ENCODE assay signal across 19 cellular contexts in the genomic region with DNA sequence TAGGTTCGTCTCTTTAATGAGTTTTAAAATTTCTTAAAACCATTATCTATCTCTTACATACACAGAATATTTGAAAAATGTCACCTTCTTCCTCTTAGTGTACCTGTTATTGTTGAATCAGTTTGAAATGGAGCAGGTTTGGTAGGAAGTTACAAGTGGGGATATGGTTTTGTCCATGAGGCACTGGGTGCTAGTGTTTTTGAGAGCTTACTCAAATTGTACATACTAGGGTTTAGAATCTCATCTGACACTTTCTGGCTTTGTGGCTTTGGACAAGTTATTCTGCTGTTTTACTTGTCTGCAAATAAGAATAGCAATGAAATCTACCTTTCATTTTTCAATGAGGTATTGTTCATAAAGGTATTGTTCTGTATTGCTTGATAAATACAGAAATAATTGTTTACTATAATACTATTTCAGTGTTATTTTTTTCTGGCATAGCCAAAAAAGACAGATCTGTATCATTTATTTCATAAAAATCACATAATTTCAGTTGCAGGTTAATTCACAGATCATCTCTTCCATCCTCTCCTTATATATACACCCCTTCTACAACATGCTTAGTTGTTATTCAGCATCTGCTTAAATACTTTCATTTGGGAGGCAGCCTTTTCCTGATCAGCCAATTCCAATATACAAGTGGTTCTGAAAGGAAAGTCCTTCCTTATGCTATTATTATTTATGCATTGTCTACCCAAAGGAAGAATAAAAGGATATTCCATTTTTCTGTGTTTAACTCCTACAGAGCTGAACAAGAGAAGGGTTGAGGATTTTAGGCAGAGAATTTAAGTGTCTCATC. TPM values are rescaled to one million over a fixed set of nuclear protein-coding genes. Genes with fewer than 3 reads are reported as not detected.
"Had no signal": no experiment of that assay in that cellular context is flagged by ENCODE, and none has a peak within 500 bp of the region (broad histone marks: within the 10 kb centered on the region; RNA-seq: fewer than 3 reads in every experiment).

No MANE protein-coding gene starts in this region.

- H3K27ac Mint-ChIP-seq: activated T-helper 17 cell treated with anti-CD3 and anti-CD28 coated beads, Interleukin-2, amount 50 U/mL, for 72 hours; T-helper 17 cell had no signal

- H3K36me3 ChIP-seq: left lung, sigmoid colon, stomach, upper lobe of left lung had no signal

- H3K4me3 ChIP-seq: left lung, mucosa of descending colon, sigmoid colon, SK-N-MC, spleen, stomach, testis, upper lobe of left lung had no signal

- ATAC-seq: activated T-helper 17 cell treated with anti-CD3 and anti-CD28 coated beads, Interleukin-2, amount 50 U/mL, for 72 hours; left lung; mucosa of descending colon; natural killer cell treated with Interleukin-12 subunit alpha and Interleukin-12 subunit beta and Interleukin-15 and Interleukin-18, amount 100 ng/mL, for 72 hours; T-helper 17 cell had no signal

- H3K27me3 ChIP-seq: left lung, sigmoid colon, spleen, stomach, testis, upper lobe of left lung had no signal

- H3K4me1 Mint-ChIP-seq: activated T-helper 17 cell treated with anti-CD3 and anti-CD28 coated beads, Interleukin-2, amount 50 U/mL, for 72 hours had no signal

- H3K9me3 Mint-ChIP-seq: activated T-helper 17 cell treated with anti-CD3 and anti-CD28 coated beads, Interleukin-2, amount 50 U/mL, for 72 hours; natural killer cell treated with Interleukin-12 subunit alpha and Interleukin-12 subunit beta and Interleukin-15 and Interleukin-18, amount 100 ng/mL, for 72 hours had no signal

- H3K27me3 Mint-ChIP-seq: activated T-helper 17 cell treated with anti-CD3 and anti-CD28 coated beads, Interleukin-2, amount 50 U/mL, for 72 hours; natural killer cell treated with Interleukin-12 subunit alpha and Interleukin-12 subunit beta and Interleukin-15 and Interleukin-18, amount 100 ng/mL, for 72 hours; T-helper 17 cell had no signal

- H3K4me3 Mint-ChIP-seq: activated T-helper 17 cell treated with anti-CD3 and anti-CD28 coated beads, Interleukin-2, amount 50 U/mL, for 72 hours; natural killer cell treated with Interleukin-12 subunit alpha and Interleukin-12 subunit beta and Interleukin-15 and Interleukin-18, amount 100 ng/mL, for 72 hours; T-helper 17 cell had no signal

- DNase-seq: activated CD4-positive, alpha-beta T cell treated with anti-CD3 and anti-CD28 coated beads for 48 hours; activated naive CD4-positive, alpha-beta T cell treated with anti-CD3 and anti-CD28 coated beads, Interleukin-2, amount 50 U/mL, for 16 hours; activated T-cell treated with anti-CD3 and anti-CD28 coated beads for 4 hours; hypothalamus; kidney; left lung; mucosa of descending colon; occipital lobe; sigmoid colon; spleen; stomach; T-helper 17 cell; testis; upper lobe of left lung had no signal

- H3K27ac ChIP-seq: left lung, sigmoid colon, SK-N-MC, spleen, stomach, testis, upper lobe of left lung had no signal

- H3K4me1 ChIP-seq: left lung, sigmoid colon, spleen, stomach, testis, upper lobe of left lung had no signal

- H3K9me3 ChIP-seq: left lung, mucosa of descending colon, sigmoid colon, spleen, stomach, testis, upper lobe of left lung had no signal

RNA-seq across cellular contexts. Expression of a gene that starts 42.6 kb away (rescaled TPM):
- total RNA-seq: activated T-helper 17 cell treated with anti-CD3 and anti-CD28 coated beads, Interleukin-2, amount 50 U/mL, for 72 hours; fibroblast of villous mesenchyme; glomerular endothelial cell; natural killer cell treated with Interleukin-12 subunit alpha and Interleukin-12 subunit beta and Interleukin-15 and Interleukin-18, amount 100 ng/mL, for 72 hours; sigmoid colon; spleen; T-helper 17 cell had no signal
